19 cellular contexts compared by ENCODE assay signal in the genomic region with DNA sequence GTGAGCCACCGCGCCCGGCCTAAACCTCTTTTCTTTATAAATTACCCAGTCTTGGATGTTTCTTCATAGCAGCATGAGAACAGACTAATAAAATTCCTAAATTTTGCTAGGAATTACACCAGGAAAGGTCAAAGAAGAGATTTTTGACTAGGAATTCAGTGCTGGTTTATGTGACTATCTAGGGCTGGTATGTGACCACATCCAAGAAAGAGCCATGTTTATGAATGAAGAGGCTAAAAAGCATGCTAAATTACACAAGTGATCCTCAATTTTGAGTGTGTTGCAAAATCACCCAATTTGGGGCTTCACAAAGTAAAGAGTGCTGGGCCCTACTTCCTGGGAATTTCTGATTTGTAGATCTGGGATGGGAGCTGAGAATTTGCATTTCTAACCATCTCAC.
"Had no signal": no experiment of that assay in that cellular context is flagged by ENCODE, and none has a peak within 500 bp of the region (broad histone marks: within the 10 kb centered on the region; RNA-seq: fewer than 3 reads in every experiment).

No MANE protein-coding gene starts in this region.

- H3K4me1 ChIP-seq: uterus had no signal

- H3K27me3 ChIP-seq: heart left ventricle, ovary, right lobe of liver, uterus had no signal

- H3K4me3 ChIP-seq: heart left ventricle, ovary, right lobe of liver, uterus had no signal

- H3K27ac ChIP-seq: heart left ventricle, ovary, right lobe of liver, uterus had no signal

- DNase-seq: activated CD4-positive, alpha-beta memory T cell treated with anti-CD3 and anti-CD28 coated beads, Interleukin-2, amount 10 ng/mL, durations not matched to agents 7 days and 5 days; activated CD4-positive, alpha-beta T cell treated with anti-CD3 and anti-CD28 coated beads, Interleukin-2, amount 10 ng/mL, durations not matched to agents 7 days and 5 days; activated CD4-positive, CD25-positive, alpha-beta regulatory T cell treated with anti-CD3 and anti-CD28 coated beads, Interleukin-2, amount 50 U/mL, for 72 hours; activated T-cell treated with anti-CD3 and anti-CD28 coated beads, Interleukin-2, amount 50 U/mL, for 48 hours; anterior cingulate cortex; endodermal cell; heart left ventricle; midbrain; naive thymus-derived CD4-positive, alpha-beta T cell; ovary; right lobe of liver; small intestine; stimulated activated CD4-positive, alpha-beta T cell treated with anti-CD3 and anti-CD28 coated beads, Interleukin-4, amount 100 ng/mL, for 24 hours; stimulated activated naive CD8-positive, alpha-beta T cell treated with anti-CD3 and anti-CD28 coated beads, Interleukin-15, amount 100 ng/mL, for 72 hours; substantia nigra; T1000; uterus had no signal

- H3K9me3 ChIP-seq: heart left ventricle, ovary, right lobe of liver, uterus had no signal

- H3K36me3 ChIP-seq: ovary, right lobe of liver, uterus had no signal

- ATAC-seq: esophagus mucosa; heart left ventricle; naive thymus-derived CD4-positive, alpha-beta T cell; right lobe of liver; stimulated activated effector memory CD8-positive, alpha-beta T cell treated with anti-CD3 and anti-CD28 coated beads, Interleukin-12 subunit alpha, Interleukin-12 subunit beta, amount 100 ng/mL, for 72 hours; stimulated activated naive CD8-positive, alpha-beta T cell treated with anti-CD3 and anti-CD28 coated beads, Interleukin-15, amount 100 ng/mL, for 72 hours had no signal
